In genomic region chr19:16327131-16327450, GRCh38 we compare ENCODE assay signal across 10 cellular contexts. TPM values are rescaled to one million over a fixed set of nuclear protein-coding genes. Genes with fewer than 3 reads are reported as not detected.
DNase-seq lines count a peak whose midpoint lies in the region; ATAC-seq and TF ChIP-seq lines count a peak whose summit lies in the region.
"Had no signal": no experiment of that assay in that cellular context is flagged by ENCODE, and none has a peak within 500 bp of the region (broad histone marks: within the 10 kb centered on the region; RNA-seq: fewer than 3 reads in every experiment).

No MANE protein-coding gene starts in this region.

- BruUV-seq in PC-3 (replicated peaks; lab: Mats Ljungman, UMichigan): no TSS peak

- H4K20me1 ChIP-seq in DOHH2 (ENCODE audit: control insufficient read depth, insufficient read depth, low read depth, low read length): no peaks in the 10 kb centered on the region
- no peaks in the 10 kb centered on the region for H4K20me1 ChIP-seq in PC-3 (ENCODE audit: low read length)

- POLR2A ChIA-PET in PC-3 (lab: Charles Lee; ENCODE audit: unreplicated experiment): interaction anchor here (0.6 kb wide), 1 partner anchor 166 kb away, joined by 5 read pairs; no protein-coding TSS in a partner anchor

- no peak for TF ChIP-seq EP300 in sigmoid colon (IDR thresholded peaks at IDR 0.05)

- no peak overlapping the region for H2AFZ ChIP-seq in PC-3 (ENCODE audit: low read length)

- TF ChIP-seq CTCF in DOHH2 (IDR thresholded peaks at IDR 0.05; ENCODE audit: low read depth, low read length, poor library complexity, severe bottlenecking) (no peak), Peyer's patch (IDR thresholded peaks at IDR 0.05) (no peak), esophagus squamous epithelium (IDR thresholded peaks at IDR 0.05) (no peak), sigmoid colon (IDR thresholded peaks at IDR 0.05) (no peak), PC-3 (conservative IDR thresholded peaks at IDR 0.05; ENCODE audit: low read depth, low read length) (no peak)

- intact Hi-C loops in esophagus squamous epithelium (cut with DNase I): no loop called here
- intact Hi-C loops in sigmoid colon (cut with DNase I): loop anchor here (5.0 kb wide), 1 partner anchor 80 kb away; no protein-coding TSS in a partner anchor
- intact Hi-C loops in PC-3 (cut with micrococcal nuclease): no loop called here

- H3K4me2 ChIP-seq in DOHH2 (ENCODE audit: low read length) (peak overlapping the region; percentile 62; the same call in 1 of the 2 replicates), PC-3 (ENCODE audit: low read length) (no peak overlapping the region)

- CTCF ChIA-PET in PC-3 (lab: Charles Lee): no interaction called here

- no peak for TF ChIP-seq POLR2A in Peyer's patch (IDR thresholded peaks at IDR 0.05)
- no peak for TF ChIP-seq POLR2A in esophagus squamous epithelium (IDR thresholded peaks at IDR 0.05)
- TF ChIP-seq POLR2A in sigmoid colon (IDR thresholded peaks at IDR 0.05): no peak

- H3K9me3 ChIP-seq in DOHH2 (ENCODE audit: control insufficient read depth, insufficient read depth, low read length) (no peaks in the 10 kb centered on the region), Peyer's patch (no peaks in the 10 kb centered on the region), esophagus squamous epithelium (no peaks in the 10 kb centered on the region), sigmoid colon (no peaks in the 10 kb centered on the region), PC-3 (ENCODE audit: low read length) (no peaks in the 10 kb centered on the region)
- H3K9me3 ChIP-seq: HAP-1 had no signal

- ATAC-seq in HG02870 (IDR thresholded peaks at IDR 0.05; ENCODE audit: unreplicated experiment): no peak
- ATAC-seq in GM18517 (IDR thresholded peaks at IDR 0.05; ENCODE audit: unreplicated experiment): no peak
- no peak for ATAC-seq in PC-3

- H3K27me3 ChIP-seq in DOHH2 (ENCODE audit: control insufficient read depth, low read length) (peaks cover 60% of the 10 kb centered on the region), Peyer's patch (no peaks in the 10 kb centered on the region), esophagus squamous epithelium (peaks cover 0 to 16% (median 0%) of the 10 kb centered on the region in 4 donors), sigmoid colon (no peaks in the 10 kb centered on the region), PC-3 (ENCODE audit: low read length) (no peaks in the 10 kb centered on the region)

- H3K36me3 ChIP-seq in DOHH2 (ENCODE audit: control insufficient read depth, low read length) (no peaks in the 10 kb centered on the region), Peyer's patch (peaks cover 0 to 10% (median 0%) of the 10 kb centered on the region in 3 donors), esophagus squamous epithelium (peaks cover 0 to 22% (median 0%) of the 10 kb centered on the region in 3 donors), sigmoid colon (peaks cover 4 to 25% (median 9%) of the 10 kb centered on the region in 4 donors), PC-3 (ENCODE audit: low read depth, low read length) (no peaks in the 10 kb centered on the region)
- H3K36me3 ChIP-seq: HAP-1 had no signal

- H3K4me3 ChIP-seq in DOHH2 (ENCODE audit: low read length) (no peak overlapping the region), Peyer's patch (peak overlapping the region; percentile 66 to 88 (median 74)), esophagus squamous epithelium (peak overlapping the region; percentile 57 to 91 (median 78)), sigmoid colon (peak overlapping the region; percentile 58 to 92 (median 75)), PC-3 (ENCODE audit: low read length) (no peak overlapping the region)

- H3K9ac ChIP-seq in PC-3 (ENCODE audit: low read length): no peak overlapping the region

- H3K27ac ChIP-seq in DOHH2 (ENCODE audit: low read depth, low read length) (no peak overlapping the region), Peyer's patch (peak overlapping the region; percentile 66 to 96 (median 88)), esophagus squamous epithelium (peak overlapping the region; percentile 89 to 96 (median 94)), sigmoid colon (peak overlapping the region; percentile 94 to 97 (median 97)), PC-3 (ENCODE audit: low read length) (no peak overlapping the region)

- H3K79me2 ChIP-seq in DOHH2 (ENCODE audit: control insufficient read depth, low read length): no peaks in the 10 kb centered on the region
- H3K79me2 ChIP-seq in PC-3 (ENCODE audit: low read length): no peaks in the 10 kb centered on the region

- H3F3A ChIP-seq in DOHH2 (ENCODE audit: control insufficient read depth, insufficient read depth) (peaks cover 20% of the 10 kb centered on the region), PC-3 (ENCODE audit: low read length, unreplicated experiment) (no peaks in the 10 kb centered on the region)

- H3K9me2 ChIP-seq in DOHH2 (replicated peaks; ENCODE audit: control insufficient read depth, low read length) (no peaks in the 10 kb centered on the region), PC-3 (replicated peaks; ENCODE audit: low read length) (no peaks in the 10 kb centered on the region)

- 58 to 64% methylated on average over 9 to 16 of the region's 16 CpGs for WGBS in esophagus squamous epithelium, 2 donors
- 44 to 76% methylated on average over 16 of the region's 16 CpGs for whole genome bisulfite sequencing in sigmoid colon, 2 donors

- H3K4me1 ChIP-seq in DOHH2 (ENCODE audit: control insufficient read depth, low read length) (peaks cover 61% of the 10 kb centered on the region), Peyer's patch (peaks cover 2 to 22% (median 13%) of the 10 kb centered on the region in 4 donors), esophagus squamous epithelium (peaks cover 23 to 70% (median 26%) of the 10 kb centered on the region in 3 donors), sigmoid colon (peaks cover 0 to 45% (median 40%) of the 10 kb centered on the region in 4 donors), PC-3 (ENCODE audit: insufficient read depth, low read length) (peaks cover 13% of the 10 kb centered on the region)

- DNase-seq in Peyer's patch (no peak), esophagus squamous epithelium (lab: John Stamatoyannopoulos, UW) (no peak), sigmoid colon (no peak), NCI-H1092 (lab: John Stamatoyannopoulos, UW) (no peak), PC-3 (no peak)
- DNase-seq: hippocampal formation had no signal

RNA-seq across cellular contexts. Expression of gene KLF2, which starts 2.5 kb away (rescaled TPM):
- total RNA-seq in Peyer's patch: 100 to 1,000 TPM in 1 of 4 donors, 10 to 100 TPM in 3; 12.1 to 129 (median 37.2) TPM
- 10 to 100 TPM in 1 of 4 donors, 1 to 10 TPM in 3; 4.2 to 11.4 (median 8.0) TPM for total RNA-seq in esophagus squamous epithelium
- total RNA-seq in sigmoid colon: 10 to 100 TPM; 17.1 to 49.3 (median 28.3) TPM
- 10 to 100 TPM in 1 of 3 donors, 1 to 10 TPM in 2; 2.8 to 25.9 (median 3.6) TPM for polyA plus RNA-seq in sigmoid colon
- total RNA-seq in PC-3 (2014; rRNA removed): 4.8 and 6.6 TPM in 2 replicates

Comparison
In these comparisons a context has a peak if more than half of its experiments do, and no peak if none do; other contexts are left out.
1. H3K27ac ChIP-seq: peak in Peyer's patch (4 of 4), esophagus squamous epithelium (4 of 4) and sigmoid colon (4 of 4); none in DOHH2 (single experiment) and PC-3 (single experiment).
2. H3K4me3 ChIP-seq: peak in Peyer's patch (4 of 4), esophagus squamous epithelium (4 of 4) and sigmoid colon (4 of 4); none in DOHH2 (single experiment) and PC-3 (single experiment).